In the genomic region with DNA sequence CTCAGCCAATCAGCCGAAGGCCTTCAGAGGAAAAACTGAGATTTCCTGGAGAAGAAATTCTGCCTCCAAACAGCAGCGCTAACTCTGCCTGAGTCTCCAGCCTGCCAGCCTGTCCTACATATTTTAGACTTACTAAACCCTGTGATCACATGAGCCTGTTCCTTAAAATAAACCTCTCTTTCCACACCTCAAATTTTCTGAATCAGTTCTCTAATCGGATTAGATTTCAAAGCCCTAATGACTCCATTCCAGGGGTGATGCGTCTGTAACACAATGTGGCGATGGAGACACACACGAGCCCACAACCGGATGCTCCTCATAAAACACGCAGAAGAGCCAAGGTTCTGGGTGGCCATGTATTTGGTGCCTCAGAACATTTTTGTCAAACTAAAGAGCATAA, we compare ENCODE assay signal across 25 cellular contexts.
DNase-seq lines count a peak whose midpoint lies in the region; ATAC-seq and TF ChIP-seq lines count a peak whose summit lies in the region.
"Had no signal": no experiment of that assay in that cellular context is flagged by ENCODE, and none has a peak within 500 bp of the region (broad histone marks: within the 10 kb centered on the region; RNA-seq: fewer than 3 reads in every experiment).

No MANE protein-coding gene starts in this region.

- TF ChIP-seq POLR2A in gastrocnemius medialis (IDR thresholded peaks at IDR 0.05), result peak; percentile 22 to 42

- TF ChIP-seq CTCF in AG10803 (conservative IDR thresholded peaks at IDR 0.05; ENCODE audit: low read length) (no peak), gastrocnemius medialis (IDR thresholded peaks at IDR 0.05 in 4 of 5, conservative IDR thresholded peaks at IDR 0.05 in 1 of 5) (no peak)

- H3K27me3 ChIP-seq in SJSA1 (replicated peaks) (no peaks in the 10 kb centered on the region), gastrocnemius medialis (no peaks in the 10 kb centered on the region)
- H3K27me3 ChIP-seq: Peyer's patch had no signal

- H3K27ac ChIP-seq in SJSA1 (peak overlapping the region; percentile 59), gastrocnemius medialis (peak overlapping the region in 3 of 4 donors; percentile 59 to 75 (median 60))
- H3K27ac ChIP-seq: A549, BLaER1, HL-60, Peyer's patch, SJCRH30 had no signal

- H3K4me1 ChIP-seq in SJSA1 (replicated peaks) (peaks cover 17% of the 10 kb centered on the region), gastrocnemius medialis (peaks cover 0 to 11% of the 10 kb centered on the region in 2 donors)
- H3K4me1 ChIP-seq: HAP-1, Peyer's patch, SJCRH30 had no signal

- ATAC-seq in gastrocnemius medialis (peak; percentile 93 to 96), GM18517 (IDR thresholded peaks at IDR 0.05; ENCODE audit: unreplicated experiment) (no peak)
- ATAC-seq: A549, GM23338, HepG2, K562 had no signal

- in situ Hi-C loops in gastrocnemius medialis (cut with MboI; ENCODE audit: low sequenced_read_pairs in 4 of 4), result loop anchor here in 1 of 4 donors (25.0 kb wide), 1 partner anchor 106 kb away; no protein-coding TSS in a partner anchor

- H3K4me3 ChIP-seq in AG10803 (ENCODE audit: low read length), result no peak overlapping the region
- no peak overlapping the region for H3K4me3 ChIP-seq in SJSA1
- H3K4me3 ChIP-seq in gastrocnemius medialis, result no peak overlapping the region
- H3K4me3 ChIP-seq: A549, BLaER1, GM23338, HAP-1, K562, Peyer's patch, SJCRH30 had no signal

- intact Hi-C loops in gastrocnemius medialis (cut with DNase I; ENCODE audit: low total_unique reads), result no loop called here

- H3K36me3 ChIP-seq in SJSA1, result no peaks in the 10 kb centered on the region
- H3K36me3 ChIP-seq in gastrocnemius medialis, result no peaks in the 10 kb centered on the region
- H3K36me3 ChIP-seq: BLaER1, HAP-1, Peyer's patch, SJCRH30 had no signal

- H3K9me3 ChIP-seq in SJSA1 (replicated peaks), result no peaks in the 10 kb centered on the region
- H3K9me3 ChIP-seq in gastrocnemius medialis, result no peaks in the 10 kb centered on the region
- H3K9me3 ChIP-seq: A549, BLaER1, HAP-1, Peyer's patch, SJCRH30 had no signal

- DNase-seq in AG10803 (ENCODE audit: low read depth), result peak; percentile 71
- peak; percentile 69 to 74 for DNase-seq in SJSA1 (ENCODE audit: low read depth in 1 of 2, low spot score in 2 of 2)
- peak; percentile 9 for DNase-seq in inferior parietal cortex (ENCODE audit: extremely low spot score)
- peak in 1 of 2 donors; percentile 14 for DNase-seq in gastrocnemius medialis
- no peak for DNase-seq in KG1 (lab: John Stamatoyannopoulos, UW)
- no peak for DNase-seq in amygdala (lab: John Stamatoyannopoulos, UW)
- DNase-seq: CD4-positive, alpha-beta T cell; COR-L47; DMS79 treated with DMSO at 0.1 percent for 48 hours; NCI-H1092 treated with DMSO at 0.1 percent for 48 hours; NCI-H2081; NCI-H2171; NCI-H345; NCI-H524 treated with DMSO at 0.1 percent for 48 hours; NCI-H82; SJCRH30 had no signal

Comparison
In these comparisons a context has a peak if more than half of its experiments do, and no peak if none do; other contexts are left out.
1. DNase-seq: peak in AG10803 (single experiment), SJSA1 (2 of 2) and inferior parietal cortex (single experiment); none in KG1 (single experiment) and amygdala (0 of 56).